Comparison of ENCODE assay signal across 23 cellular contexts in the genomic region with DNA sequence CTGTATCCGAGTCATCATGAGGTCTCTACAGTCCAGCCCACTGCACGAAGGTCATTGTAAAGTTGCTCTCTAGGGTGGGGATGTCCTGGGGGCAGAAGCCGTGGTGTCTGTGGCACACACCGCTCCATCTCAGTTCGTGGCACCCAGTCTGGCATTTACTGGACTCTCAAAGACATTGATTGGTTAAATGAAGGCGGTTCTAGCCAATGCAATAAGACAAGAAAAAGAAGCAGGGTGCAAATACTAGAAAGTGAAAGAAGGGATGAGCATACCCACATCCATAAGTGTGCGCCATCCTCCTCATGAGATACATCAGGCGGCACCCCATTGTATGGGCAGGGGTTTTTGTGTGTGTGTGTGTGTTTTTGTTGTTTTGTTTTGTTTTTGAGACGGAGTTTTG. TPM values are rescaled to one million over a fixed set of nuclear protein-coding genes. Genes with fewer than 3 reads are reported as not detected.
DNase-seq lines count a peak whose midpoint lies in the region; ATAC-seq, FAIRE-seq and TF ChIP-seq lines count a peak whose summit lies in the region.
"Had no signal": no experiment of that assay in that cellular context is flagged by ENCODE, and none has a peak within 500 bp of the region (broad histone marks: within the 10 kb centered on the region; RNA-seq: fewer than 3 reads in every experiment).

No MANE protein-coding gene starts in this region.

- CTCF ChIA-PET in HEK293 (lab: Yijun Ruan, JAX) (interaction anchor here (0.6 kb wide), 1 partner anchor 231 kb away, joined by 4 read pairs; no protein-coding TSS in a partner anchor), HepG2 (lab: Yijun Ruan, JAX; ENCODE audit: low intra/inter-chr PET ratio, low total read pairs) (no interaction called here)

- H3K27ac Mint-ChIP-seq in chondrocyte (ENCODE audit: unreplicated experiment) (no peak overlapping the region), progenitor cell of endocrine pancreas (peak overlapping the region; percentile 16)
- H3K27ac Mint-ChIP-seq in activated T-helper 2 cell treated with anti-CD3 and anti-CD28 coated beads, Interferon-gamma antibody, Interleukin-2, Interleukin-4, amounts not matched to agents 10 μg/mL and 5 μg/mL and 100 μg/mL, durations not matched to agents 14 hours and 24 hours and 36 hours: no peak overlapping the region
- H3K27ac Mint-ChIP-seq: CD4-positive, CD25-positive, alpha-beta regulatory T cell had no signal

- no peak for FAIRE-seq in HepG2 (lab: Jason Lieb, UNC)
- no peak for FAIRE-seq in HTR-8/SVneo (lab: Jason Lieb, UNC)
- FAIRE-seq: A204.1, GM12878 had no signal

- H3K9ac ChIP-seq in HepG2 (ENCODE audit: insufficient read depth, low read depth, low read length): no peak overlapping the region
- H3K9ac ChIP-seq: GM23248, KMS-11 had no signal

- H4K20me1 ChIP-seq in HepG2 (ENCODE audit: insufficient read depth, low read length): no peaks in the 10 kb centered on the region

- H3K27ac ChIP-seq in HEK293 (ENCODE audit: extremely low read depth, low read depth, low read length) (no peak overlapping the region), HepG2 (ENCODE audit: extremely low read length, insufficient read depth, low read length) (no peak overlapping the region)
- H3K27ac ChIP-seq: GM23248, KMS-11 had no signal

- peaks cover 9% of the 10 kb centered on the region for H3K27me3 Mint-ChIP-seq in chondrocyte (ENCODE audit: low read depth)
- H3K27me3 Mint-ChIP-seq in progenitor cell of endocrine pancreas: peaks cover 9% of the 10 kb centered on the region
- no peaks in the 10 kb centered on the region for H3K27me3 Mint-ChIP-seq in activated T-helper 2 cell treated with anti-CD3 and anti-CD28 coated beads, Interferon-gamma antibody, Interleukin-2, Interleukin-4, amounts not matched to agents 10 μg/mL and 5 μg/mL and 100 μg/mL, durations not matched to agents 14 hours and 24 hours and 36 hours (ENCODE audit: low read depth)

- in situ Hi-C loops in HepG2 (cut with HindIII; ENCODE audit: extremely low pct_ligation_motif_present, low pct_unique_long_range_greater_than_20kb): no loop called here

- BruUV-seq in HepG2 (replicated peaks; lab: Mats Ljungman, UMichigan): no TSS peak

- H3K9me3 ChIP-seq in HEK293 (ENCODE audit: control insufficient read depth, insufficient read depth, low read depth, low read length): no peaks in the 10 kb centered on the region
- H3K9me3 ChIP-seq in HepG2 (ENCODE audit: low read length): peaks cover 8% of the 10 kb centered on the region
- H3K9me3 ChIP-seq: HAP-1 had no signal

- peaks cover 15% of the 10 kb centered on the region for H3K9me3 Mint-ChIP-seq in chondrocyte (ENCODE audit: low read depth)
- peaks cover 11% of the 10 kb centered on the region for H3K9me3 Mint-ChIP-seq in progenitor cell of endocrine pancreas (ENCODE audit: low read depth)
- peaks cover 9% of the 10 kb centered on the region for H3K9me3 Mint-ChIP-seq in activated T-helper 2 cell treated with anti-CD3 and anti-CD28 coated beads, Interferon-gamma antibody, Interleukin-2, Interleukin-4, amounts not matched to agents 10 μg/mL and 5 μg/mL and 100 μg/mL, durations not matched to agents 14 hours and 24 hours and 36 hours

- intact Hi-C loops in HepG2 (cut with micrococcal nuclease; ENCODE audit: unreplicated experiment): no loop called here
- intact Hi-C loops in activated T-helper 2 cell treated with anti-CD3 and anti-CD28 coated beads, Interferon-gamma antibody, Interleukin-2, Interleukin-4, amounts not matched to agents 10 μg/mL and 5 μg/mL and 100 μg/mL, durations not matched to agents 14 hours and 24 hours and 36 hours (cut with micrococcal nuclease): no loop called here

- TF ChIP-seq RAD21 in HepG2 (CRISPR knock-in tag; IDR thresholded peaks at IDR 0.05): no peak

- H3K4me3 Mint-ChIP-seq in chondrocyte (ENCODE audit: unreplicated experiment) (no peak overlapping the region), progenitor cell of endocrine pancreas (ENCODE audit: low read depth) (no peak overlapping the region)
- H3K4me3 Mint-ChIP-seq in activated T-helper 2 cell treated with anti-CD3 and anti-CD28 coated beads, Interferon-gamma antibody, Interleukin-2, Interleukin-4, amounts not matched to agents 10 μg/mL and 5 μg/mL and 100 μg/mL, durations not matched to agents 14 hours and 24 hours and 36 hours (ENCODE audit: low read depth): no peak overlapping the region

- no peak overlapping the region for H3K4me2 ChIP-seq in HepG2 (ENCODE audit: low read depth, low read length)
- H3K4me2 ChIP-seq: KMS-11 had no signal

- peak; percentile 29 for DNase-seq in chondrocyte (ENCODE audit: low spot score)
- no peak for DNase-seq in HepG2 (ENCODE audit: low spot score)
- no peak for DNase-seq in progenitor cell of endocrine pancreas (ENCODE audit: low spot score, unreplicated experiment)
- DNase-seq in activated T-helper 2 cell treated with anti-CD3 and anti-CD28 coated beads, Interferon-gamma antibody, Interleukin-2, Interleukin-4, amounts not matched to agents 10 μg/mL and 5 μg/mL and 100 μg/mL, durations not matched to agents 14 hours and 24 hours and 36 hours (ENCODE audit: low spot score): no peak
- DNase-seq in GM19240 (ENCODE audit: insufficient read length, low spot score): no peak
- DNase-seq in HTR-8/SVneo (ENCODE audit: insufficient read length, low spot score): no peak
- DNase-seq: CD4-positive, CD25-positive, alpha-beta regulatory T cell; DND-41; GM23248; NCI-H1105; NCI-H146; NCI-H2029; NCI-H226; NCI-H524; NCI-H82; SIG-M5 had no signal

- H3K4me3 ChIP-seq in HEK293 (ENCODE audit: low read depth, low read length) (no peak overlapping the region), HepG2 (replicated peaks in 1 of 3; ENCODE audit: insufficient read depth in 1 of 3, low read depth in 2 of 3, low read length in 3 of 3) (no peak overlapping the region)
- H3K4me3 ChIP-seq: GM12878, GM23248, HAP-1 had no signal

- peaks cover 9% of the 10 kb centered on the region for H3K4me1 Mint-ChIP-seq in chondrocyte (ENCODE audit: low read depth)
- H3K4me1 Mint-ChIP-seq in progenitor cell of endocrine pancreas (ENCODE audit: low read depth): peaks cover 1% of the 10 kb centered on the region
- H3K4me1 Mint-ChIP-seq in activated T-helper 2 cell treated with anti-CD3 and anti-CD28 coated beads, Interferon-gamma antibody, Interleukin-2, Interleukin-4, amounts not matched to agents 10 μg/mL and 5 μg/mL and 100 μg/mL, durations not matched to agents 14 hours and 24 hours and 36 hours (ENCODE audit: low read depth): peaks cover 24% of the 10 kb centered on the region

- POLR2A ChIA-PET in HEK293 (lab: Yijun Ruan, JAX) (no interaction called here), HepG2 (lab: Yijun Ruan, JAX) (no interaction called here)

- no peaks in the 10 kb centered on the region for H3K4me1 ChIP-seq in HEK293 (ENCODE audit: control insufficient read depth, insufficient read depth, low read length)
- 0 out of 2 replicates have a peak, but pooled peaks cover 7% of the 10 kb centered on the region for H3K4me1 ChIP-seq in HepG2 (ENCODE audit: insufficient read depth, low read length)
- H3K4me1 ChIP-seq: HAP-1 had no signal

- ATAC-seq in HepG2 (no peak), HG03045 (IDR thresholded peaks at IDR 0.05; ENCODE audit: unreplicated experiment) (no peak)
- ATAC-seq: GM12878, Panc1 had no signal

- 78% methylated on average over 9 of the region's 9 CpGs for WGBS in HepG2 (ENCODE audit: low lambda C conversion rate)

- TF ChIP-seq CTCF in HEK293 (tag by site-specific recombination; IDR thresholded peaks at IDR 0.05) (no peak), chondrocyte (IDR thresholded peaks at IDR 0.05) (no peak), HepG2 (CRISPR knock-in tag; IDR thresholded peaks at IDR 0.05) (no peak), progenitor cell of endocrine pancreas (IDR thresholded peaks at IDR 0.05; ENCODE audit: unreplicated experiment) (no peak)

- H3K27me3 ChIP-seq in HepG2 (ENCODE audit: control insufficient read depth in 1 of 2, insufficient read depth in 2 of 2, low read length in 2 of 2): peaks cover 2 to 11% of the 10 kb centered on the region in 2 experiments; a peak in 2 of 5 replicates

- H2AFZ ChIP-seq in HepG2 (ENCODE audit: low read length): no peak overlapping the region
- H2AFZ ChIP-seq: GM23248 had no signal

- TF ChIP-seq POLR2A in HepG2 (IDR thresholded peaks at IDR 0.05; ENCODE audit: insufficient read depth in 1 of 2, low read depth in 2 of 2, low read length in 2 of 2): no peak

- H3K36me3 ChIP-seq in HEK293 (ENCODE audit: control insufficient read depth in 2 of 2, insufficient read depth in 1 of 2, low read length in 2 of 2): no peaks in the 10 kb centered on the region
- H3K36me3 ChIP-seq in HepG2 (replicated peaks in 1 of 2; ENCODE audit: control insufficient read depth in 1 of 2, insufficient read depth in 2 of 2, low read length in 2 of 2): no peaks in the 10 kb centered on the region
- H3K36me3 ChIP-seq: HAP-1 had no signal

- TF ChIP-seq EP300 in HepG2 (IDR thresholded peaks at IDR 0.05; ENCODE audit: low read depth in 2 of 2, low read length in 2 of 2) (no peak), HepG2 (CRISPR knock-in tag; IDR thresholded peaks at IDR 0.05; ENCODE audit: borderline replicate concordance) (no peak)

- peaks cover 7% of the 10 kb centered on the region for H3K36me3 Mint-ChIP-seq in chondrocyte (ENCODE audit: low read depth)
- H3K36me3 Mint-ChIP-seq in progenitor cell of endocrine pancreas (ENCODE audit: insufficient read depth): peaks cover 3% of the 10 kb centered on the region
- H3K36me3 Mint-ChIP-seq in activated T-helper 2 cell treated with anti-CD3 and anti-CD28 coated beads, Interferon-gamma antibody, Interleukin-2, Interleukin-4, amounts not matched to agents 10 μg/mL and 5 μg/mL and 100 μg/mL, durations not matched to agents 14 hours and 24 hours and 36 hours (ENCODE audit: low read depth): peaks cover 5% of the 10 kb centered on the region
- H3K36me3 Mint-ChIP-seq: CD4-positive, CD25-positive, alpha-beta regulatory T cell had no signal

- H3K79me2 ChIP-seq in HepG2 (ENCODE audit: insufficient read depth, low read length): no peaks in the 10 kb centered on the region

RNA-seq across cellular contexts. Expression of a gene that starts 10.7 kb away (rescaled TPM):
- total RNA-seq in chondrocyte (0.53 to 1.7 TPM (median 1.5 TPM) in 3 replicates), HepG2 (2016; rRNA removed; fragmentation: Illumina TruSeq; extraction: Trizol) (not detected in 2 replicates), progenitor cell of endocrine pancreas (54.0 and 59.2 TPM in 2 replicates)
- total RNA-seq in HepG2 (2016; cell fraction: cytosol; rRNA removed; fragmentation: Illumina TruSeq; extraction: Trizol; ENCODE audit: low read depth): not detected in 2 replicates
- not detected in 2 replicates for total RNA-seq in HepG2 (2016; cell fraction: insoluble cytoplasmic fraction; rRNA removed; fragmentation: Illumina TruSeq; extraction: Trizol)
- not detected in 2 replicates for total RNA-seq in HepG2 (2016; cell fraction: membrane; rRNA removed; fragmentation: Illumina TruSeq; extraction: Trizol)
- not detected in 2 replicates for total RNA-seq in HepG2 (2016; cell fraction: nucleus; rRNA removed; fragmentation: Illumina TruSeq; extraction: Trizol)
- polyA plus RNA-seq in HepG2 (2011; rRNA removed): 0.07 and 0.10 TPM in 2 replicates
- 0.03 and 0.14 TPM in 2 replicates for polyA plus RNA-seq in HepG2 (2011; cell fraction: cytosol; rRNA removed)
- polyA plus RNA-seq in HepG2 (2011; cell fraction: nucleus; rRNA removed): 0.16 and 0.40 TPM in 2 replicates
- polyA plus RNA-seq in HepG2 (2012): 0.15 and 0.25 TPM in 2 replicates
- polyA plus RNA-seq in HepG2 (2016; cell fraction: cytosol; fragmentation: Illumina TruSeq; extraction: Trizol; ENCODE audit: low read depth): not detected in 2 replicates
- not detected in 2 replicates for polyA plus RNA-seq in HepG2 (2016; cell fraction: insoluble cytoplasmic fraction; fragmentation: Illumina TruSeq; extraction: Trizol; ENCODE audit: low read depth)
- not detected in 2 replicates for polyA plus RNA-seq in HepG2 (2016; cell fraction: membrane; fragmentation: Illumina TruSeq; extraction: Trizol; ENCODE audit: low read depth)
- polyA plus RNA-seq in HepG2 (2016; cell fraction: nucleus; fragmentation: Illumina TruSeq; extraction: Trizol; ENCODE audit: insufficient read depth, low read depth): not detected in 2 replicates
- polyA minus RNA-seq in HepG2 (2011; rRNA and poly(A)+ RNA removed; ENCODE audit: low replicate concordance): 0.52 and 1.2 TPM in 2 replicates
- polyA minus RNA-seq in HepG2 (2011; cell fraction: cytosol; rRNA and poly(A)+ RNA removed): not detected in 2 replicates
- polyA minus RNA-seq in HepG2 (2011; cell fraction: nucleus; rRNA and poly(A)+ RNA removed): 0.13 TPM in 1 of 2 replicates, not detected in the other
- total RNA-seq in activated T-helper 2 cell treated with anti-CD3 and anti-CD28 coated beads, Interferon-gamma antibody, Interleukin-2, Interleukin-4, amounts not matched to agents 10 μg/mL and 5 μg/mL and 100 μg/mL, durations not matched to agents 14 hours and 24 hours and 36 hours: 147 and 155 TPM in 2 replicates

RNA-seq across cellular contexts. Expression of a gene that starts 58.7 kb away (rescaled TPM):
- total RNA-seq in chondrocyte (not detected in 3 replicates), HepG2 (2016; rRNA removed; fragmentation: Illumina TruSeq; extraction: Trizol) (0.04 TPM in 1 of 2 replicates, not detected in the other), progenitor cell of endocrine pancreas (0.19 and 0.60 TPM in 2 replicates)
- total RNA-seq in HepG2 (2016; cell fraction: cytosol; rRNA removed; fragmentation: Illumina TruSeq; extraction: Trizol; ENCODE audit: low read depth): not detected in 2 replicates
- total RNA-seq in HepG2 (2016; cell fraction: insoluble cytoplasmic fraction; rRNA removed; fragmentation: Illumina TruSeq; extraction: Trizol): 0.04 TPM in 1 of 2 replicates, not detected in the other
- not detected in 2 replicates for total RNA-seq in HepG2 (2016; cell fraction: membrane; rRNA removed; fragmentation: Illumina TruSeq; extraction: Trizol)
- total RNA-seq in HepG2 (2016; cell fraction: nucleus; rRNA removed; fragmentation: Illumina TruSeq; extraction: Trizol): 0.12 TPM in 1 of 2 replicates, not detected in the other
- 0.50 and 0.84 TPM in 2 replicates for polyA plus RNA-seq in HepG2 (2011; rRNA removed)
- polyA plus RNA-seq in HepG2 (2011; cell fraction: cytosol; rRNA removed): 0.12 and 0.33 TPM in 2 replicates
- 2.2 and 2.3 TPM in 2 replicates for polyA plus RNA-seq in HepG2 (2011; cell fraction: nucleus; rRNA removed)
- polyA plus RNA-seq in HepG2 (2012): 0.20 and 0.44 TPM in 2 replicates
- polyA plus RNA-seq in HepG2 (2016; cell fraction: cytosol; fragmentation: Illumina TruSeq; extraction: Trizol; ENCODE audit: low read depth): not detected in 2 replicates
- polyA plus RNA-seq in HepG2 (2016; cell fraction: insoluble cytoplasmic fraction; fragmentation: Illumina TruSeq; extraction: Trizol; ENCODE audit: low read depth): not detected in 2 replicates
- not detected in 2 replicates for polyA plus RNA-seq in HepG2 (2016; cell fraction: membrane; fragmentation: Illumina TruSeq; extraction: Trizol; ENCODE audit: low read depth)
- 0.15 TPM in 1 of 2 replicates, not detected in the other for polyA plus RNA-seq in HepG2 (2016; cell fraction: nucleus; fragmentation: Illumina TruSeq; extraction: Trizol; ENCODE audit: insufficient read depth, low read depth)
- polyA minus RNA-seq in HepG2 (2011; rRNA and poly(A)+ RNA removed; ENCODE audit: low replicate concordance): 0.19 and 0.34 TPM in 2 replicates
- 0.18 TPM in 1 of 2 replicates, not detected in the other for polyA minus RNA-seq in HepG2 (2011; cell fraction: cytosol; rRNA and poly(A)+ RNA removed)
- polyA minus RNA-seq in HepG2 (2011; cell fraction: nucleus; rRNA and poly(A)+ RNA removed): 0.39 and 0.62 TPM in 2 replicates
- total RNA-seq in activated T-helper 2 cell treated with anti-CD3 and anti-CD28 coated beads, Interferon-gamma antibody, Interleukin-2, Interleukin-4, amounts not matched to agents 10 μg/mL and 5 μg/mL and 100 μg/mL, durations not matched to agents 14 hours and 24 hours and 36 hours: 4.0 and 4.1 TPM in 2 replicates
- total RNA-seq: GM23248 had no signal
- polyA plus RNA-seq: CD4-positive, CD25-positive, alpha-beta regulatory T cell; GM23248 had no signal

Comparison
In these comparisons a context has a peak if more than half of its experiments do, and no peak if none do; other contexts are left out.
1. RNA of a gene that starts 10.7 kb away (total RNA-seq): 147 to 155 TPM in activated T-helper 2 cell treated with anti-CD3 and anti-CD28 coated beads, Interferon-gamma antibody, Interleukin-2, Interleukin-4, amounts not matched to agents 10 μg/mL and 5 μg/mL and 100 μg/mL, durations not matched to agents 14 hours and 24 hours and 36 hours and 54.0 to 59.2 TPM in progenitor cell of endocrine pancreas; 0.53 to 1.7 TPM in chondrocyte and not detected in HepG2; every median in the first group is over 10 times any median in the second.